24 cellular contexts compared by ENCODE assay signal in the genomic region with DNA sequence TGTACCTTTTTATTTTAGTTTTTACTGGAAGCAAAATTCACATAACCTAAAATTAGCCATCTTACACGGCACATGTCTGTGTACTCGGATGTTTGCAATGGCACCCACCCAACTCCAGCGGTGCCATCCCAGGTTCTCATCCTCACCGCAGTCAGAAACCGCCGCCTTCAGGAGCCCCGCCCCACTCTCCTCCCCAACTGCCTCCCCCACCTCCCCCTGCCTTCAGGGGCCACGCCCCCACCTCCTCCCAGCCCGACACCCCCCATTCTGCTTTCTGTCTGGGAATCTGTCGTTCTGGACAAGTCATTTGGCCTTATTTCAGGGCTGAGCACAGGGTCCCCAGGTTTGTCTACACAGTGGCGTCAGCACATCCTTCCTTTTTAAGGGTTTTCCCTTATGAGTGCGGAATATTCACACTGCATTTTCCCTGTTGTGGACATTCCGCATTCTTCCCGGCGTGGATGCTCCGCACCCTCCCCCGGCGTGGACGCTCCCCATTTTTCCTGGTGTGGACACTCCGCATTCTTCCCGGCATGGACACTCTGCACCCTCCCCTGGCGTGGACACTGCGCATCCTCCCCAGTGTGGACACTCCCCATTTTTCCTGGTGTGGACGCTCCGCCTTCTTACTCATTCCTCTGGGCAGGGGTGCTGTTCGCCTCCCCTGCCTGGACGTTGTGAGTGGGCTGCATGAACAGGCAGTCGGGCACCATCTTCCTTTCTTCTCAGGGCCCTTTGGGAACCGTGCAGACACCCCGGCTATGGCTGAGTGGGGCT.
DNase-seq lines count a peak whose midpoint lies in the region; ATAC-seq, FAIRE-seq and TF ChIP-seq lines count a peak whose summit lies in the region.
"Had no signal": no experiment of that assay in that cellular context is flagged by ENCODE, and none has a peak within 500 bp of the region (broad histone marks: within the 10 kb centered on the region; RNA-seq: fewer than 3 reads in every experiment).

No MANE protein-coding gene starts in this region.

- DNase-seq in HCT116 (ENCODE audit: low read depth, low spot score) (no peak), body of pancreas (no peak), kidney (peak; percentile 77), thyroid gland (peak; percentile 22 to 24), NCI-H1930 (lab: John Stamatoyannopoulos, UW) (no peak), hypothalamus (lab: John Stamatoyannopoulos, UW) (no peak)
- DNase-seq: activated CD4-positive, alpha-beta T cell treated with anti-CD3 and anti-CD28 coated beads for 36 hours; activated CD8-positive, alpha-beta T cell treated with anti-CD3 and anti-CD28 coated beads, Interleukin-2, amount 10 ng/mL, durations not matched to agents 7 days and 5 days; C1 segment of cervical spinal cord; Calu3; cortex of kidney; DMS79 treated with DMSO at 0.1 percent for 48 hours; endodermal cell; foreskin keratinocyte; naive B cell; NCI-H1092; NCI-H2107; NCI-H510A; occipital lobe; trophoblast cell had no signal

- TF ChIP-seq CTCF in HCT116 (IDR thresholded peaks at IDR 0.05 in 2 of 3, conservative IDR thresholded peaks at IDR 0.05 in 1 of 3; ENCODE audit: borderline replicate concordance in 1 of 3, insufficient read depth in 1 of 3, low read depth in 2 of 3, low read length in 2 of 3) (no peak), body of pancreas (IDR thresholded peaks at IDR 0.05) (no peak), kidney (IDR thresholded peaks at IDR 0.05; ENCODE audit: borderline replicate concordance, extremely low read depth, insufficient read depth) (no peak), thyroid gland (IDR thresholded peaks at IDR 0.05) (no peak)

- BruUV-seq in HCT116 (replicated peaks; lab: Mats Ljungman, UMichigan) = no TSS peak

- CTCF ChIA-PET in HCT116 (lab: Charles Lee) = no interaction called here

- no peak overlapping the region for H3K4me2 ChIP-seq in HCT116 (ENCODE audit: low read length)
- H3K4me2 ChIP-seq: PC-9 had no signal

- POLR2A ChIA-PET in HCT116 (lab: Charles Lee) = no interaction called here

- TF ChIP-seq RAD21 in HCT116 (IDR thresholded peaks at IDR 0.05; ENCODE audit: low read depth) = no peak

- 64 to 66% methylated on average over 27 to 29 of the region's 30 CpGs for WGBS in body of pancreas, 2 donors
- WGBS in thyroid gland, 2 donors = 67 to 78% methylated on average over 30 of the region's 30 CpGs

- ATAC-seq in HCT116 = peak; percentile 48
- peak; percentile 43 for ATAC-seq in body of pancreas
- ATAC-seq in GM21825 (IDR thresholded peaks at IDR 0.05; ENCODE audit: unreplicated experiment) = no peak
- ATAC-seq: activated CD4-positive, alpha-beta T cell treated with anti-CD3 and anti-CD28 coated beads for 36 hours; foreskin keratinocyte had no signal

- RAD21 ChIA-PET in HCT116 (lab: Charles Lee; ENCODE audit: low non-redundant PET in 1 of 2, low total read pairs in 2 of 2, uncharacterized antibody in 2 of 2, unreplicated experiment in 2 of 2) = no interaction called here

- intact Hi-C loops in HCT116 (cut with micrococcal nuclease) = no loop called here
- intact Hi-C loops in body of pancreas (cut with DNase I) = no loop called here
- intact Hi-C loops in kidney (cut with DNase I) = no loop called here
- intact Hi-C loops in thyroid gland (cut with DNase I) = no loop called here

- H3K4me1 ChIP-seq in HCT116 (ENCODE audit: control insufficient read depth in 1 of 2, insufficient read depth in 2 of 2, low read length in 2 of 2) (peaks cover 0 to 6% of the 10 kb centered on the region in 2 experiments; a peak in 1 of 4 replicates), body of pancreas (no peaks in the 10 kb centered on the region), kidney (ENCODE audit: control insufficient read depth in 1 of 2, insufficient read depth in 1 of 2, low read depth in 1 of 2, low read length in 2 of 2) (no peaks in the 10 kb centered on the region), thyroid gland (no peaks in the 10 kb centered on the region)
- H3K4me1 ChIP-seq: foreskin keratinocyte had no signal

- FAIRE-seq in kidney (lab: Jason Lieb, UNC) = no peak

- H3K27ac ChIP-seq in HCT116 (ENCODE audit: low read depth, low read length) (no peak overlapping the region), body of pancreas (peak overlapping the region in 1 of 4 donors; percentile 6), kidney (ENCODE audit: low read depth in 2 of 2, low read length in 2 of 2) (no peak overlapping the region), thyroid gland (peak overlapping the region in 2 of 3 donors; percentile 17 to 23)
- H3K27ac ChIP-seq: cardiac muscle cell, foreskin keratinocyte, PC-9 had no signal

- H3K36me3 ChIP-seq in HCT116 (ENCODE audit: control insufficient read depth in 1 of 2, insufficient read depth in 2 of 2, low read length in 2 of 2) (no peaks in the 10 kb centered on the region), body of pancreas (replicated peaks in 1 of 2; ENCODE audit: insufficient read depth in 1 of 2, low read depth in 2 of 2) (no peaks in the 10 kb centered on the region), kidney (ENCODE audit: control insufficient read depth in 1 of 2, insufficient read depth in 2 of 2, low read length in 2 of 2) (no peaks in the 10 kb centered on the region), thyroid gland (no peaks in the 10 kb centered on the region)
- H3K36me3 ChIP-seq: cardiac muscle cell, esophagus muscularis mucosa had no signal

- no peaks in the 10 kb centered on the region for H3K9me3 ChIP-seq in HCT116 (ENCODE audit: control insufficient read depth in 1 of 2, insufficient read depth in 1 of 2, low read depth in 1 of 2, low read length in 2 of 2)
- H3K9me3 ChIP-seq in body of pancreas = no peaks in the 10 kb centered on the region
- no peaks in the 10 kb centered on the region for H3K9me3 ChIP-seq in kidney (ENCODE audit: control insufficient read depth in 1 of 2, low read length in 2 of 2)
- no peaks in the 10 kb centered on the region for H3K9me3 ChIP-seq in thyroid gland
- H3K9me3 ChIP-seq: esophagus muscularis mucosa had no signal

- H3K9me2 ChIP-seq in HCT116 (ENCODE audit: insufficient read depth) = no peaks in the 10 kb centered on the region

- H2AFZ ChIP-seq in HCT116 (ENCODE audit: low read depth, low read length, poor library complexity, severe bottlenecking) = no peak overlapping the region
- H2AFZ ChIP-seq: PC-9 had no signal

- H3K79me2 ChIP-seq in HCT116 (ENCODE audit: insufficient read depth, low read length) = no peaks in the 10 kb centered on the region

- TF ChIP-seq POLR2A in HCT116 (IDR thresholded peaks at IDR 0.05; ENCODE audit: borderline replicate concordance, extremely low read depth, insufficient read depth, insufficient read length) (no peak), body of pancreas (IDR thresholded peaks at IDR 0.05) (no peak), thyroid gland (IDR thresholded peaks at IDR 0.05) (no peak)

- H3K27me3 ChIP-seq in HCT116 (ENCODE audit: insufficient read depth, low read length) = no peaks in the 10 kb centered on the region
- no peaks in the 10 kb centered on the region for H3K27me3 ChIP-seq in body of pancreas
- no peaks in the 10 kb centered on the region for H3K27me3 ChIP-seq in thyroid gland
- H3K27me3 ChIP-seq: cardiac muscle cell, foreskin keratinocyte had no signal

- no peaks in the 10 kb centered on the region for H4K20me1 ChIP-seq in HCT116 (ENCODE audit: insufficient read depth)

- H3K9ac ChIP-seq in HCT116 (ENCODE audit: low read length) (no peak overlapping the region), kidney (ENCODE audit: low read length in 2 of 2) (no peak overlapping the region)

- H3K4me3 ChIP-seq in HCT116 (replicated peaks in 1 of 2; ENCODE audit: low read depth in 1 of 2, low read length in 2 of 2) = no peak overlapping the region
- H3K4me3 ChIP-seq in body of pancreas = no peak overlapping the region
- H3K4me3 ChIP-seq in kidney (ENCODE audit: low read length in 2 of 2) = no peak overlapping the region
- H3K4me3 ChIP-seq in thyroid gland (replicated peaks in 1 of 3) = no peak overlapping the region
- H3K4me3 ChIP-seq: cardiac muscle cell, esophagus muscularis mucosa, PC-9 had no signal

TF ChIP-seq in HCT116, 20 proteins besides CTCF, POLR2A, EP300 and RAD21:
- TF ChIP-seq SIN3A (IDR thresholded peaks at IDR 0.05; ENCODE audit: low read depth) (no peak), CBX3 (IDR thresholded peaks at IDR 0.05; ENCODE audit: low read depth) (no peak), ELF1 (IDR thresholded peaks at IDR 0.05; ENCODE audit: borderline replicate concordance, low read depth) (no peak), ZNF274 (IDR thresholded peaks at IDR 0.05; ENCODE audit: low read depth, low read length) (no peak)

Comparison
In these comparisons a context has a peak if more than half of its experiments do, and no peak if none do; other contexts are left out.
1. DNase-seq: peak in kidney (single experiment) and thyroid gland (2 of 2); none in HCT116 (single experiment), body of pancreas (0 of 4), NCI-H1930 (0 of 2) and hypothalamus (0 of 51).
2. H3K27ac ChIP-seq: peak in thyroid gland (2 of 3); none in HCT116 (single experiment) and kidney (0 of 2).